In genomic region chr22:46473021-46473779, GRCh38 we compare ENCODE assay signal across 27 cellular contexts.
"Had no signal": no experiment of that assay in that cellular context is flagged by ENCODE, and none has a peak within 500 bp of the region (broad histone marks: within the 10 kb centered on the region; RNA-seq: fewer than 3 reads in every experiment).

No MANE protein-coding gene starts in this region.

- H3K36me3 Mint-ChIP-seq: natural killer cell had no signal

- H3K27ac ChIP-seq: dorsolateral prefrontal cortex, epithelial cell of prostate, gastrocnemius medialis, parathyroid adenoma, right lobe of liver, suprapubic skin, transverse colon, vagina had no signal

- H3K27ac Mint-ChIP-seq: memory B cell; natural killer cell; progenitor cell of endocrine pancreas; stimulated activated naive CD8-positive, alpha-beta T cell treated with anti-CD3 and anti-CD28 coated beads, Interleukin-15, amount 100 ng/mL, for 72 hours had no signal

- H3K9ac ChIP-seq: parathyroid adenoma had no signal

- H3K9me3 Mint-ChIP-seq: memory B cell, natural killer cell had no signal

- H3K9me3 ChIP-seq: gastrocnemius medialis, right lobe of liver, suprapubic skin, transverse colon, vagina had no signal

- ATAC-seq: esophagus mucosa; gastrocnemius medialis; left colon; left ventricle myocardium superior; natural killer cell; stimulated activated naive CD8-positive, alpha-beta T cell treated with anti-CD3 and anti-CD28 coated beads, Interleukin-15, amount 100 ng/mL, for 72 hours had no signal

- H3K4me1 Mint-ChIP-seq: endodermal cell had no signal

- FAIRE-seq: colon, small intestine had no signal

- H3K79me2 ChIP-seq: parathyroid adenoma had no signal

- H3K36me3 ChIP-seq: gastrocnemius medialis, right lobe of liver, suprapubic skin, transverse colon, vagina had no signal

- H3K4me3 Mint-ChIP-seq: endodermal cell; memory B cell; natural killer cell; neural crest cell; stimulated activated naive CD8-positive, alpha-beta T cell treated with anti-CD3 and anti-CD28 coated beads, Interleukin-15, amount 100 ng/mL, for 72 hours had no signal

- H3K4me3 ChIP-seq: dorsolateral prefrontal cortex, gastrocnemius medialis, lung, right lobe of liver, suprapubic skin, transverse colon, vagina had no signal

- H2AFZ ChIP-seq: parathyroid adenoma had no signal

- H3K4me1 ChIP-seq: gastrocnemius medialis, parathyroid adenoma, right lobe of liver, transverse colon, vagina had no signal

- H3K27me3 ChIP-seq: right lobe of liver, suprapubic skin, vagina had no signal

- DNase-seq: dorsolateral prefrontal cortex; effector CD4-positive, alpha-beta T cell; endodermal cell; foreskin fibroblast; gastrocnemius medialis; head of caudate nucleus; kidney glomerular epithelial cell; left colon; left ventricle myocardium superior; natural killer cell; right lobe of liver; stimulated activated CD4-positive, alpha-beta T cell treated with anti-CD3 and anti-CD28 coated beads, Interleukin-15, amount 100 ng/mL, for 24 hours; stimulated activated CD4-positive, alpha-beta T cell treated with anti-CD3 and anti-CD28 coated beads, Interleukin-2, amount 100 ng/mL, for 48 hours; stimulated activated naive CD4-positive, alpha-beta T cell; stimulated activated naive CD8-positive, alpha-beta T cell treated with anti-CD3 and anti-CD28 coated beads, Interleukin-15, amount 100 ng/mL, for 72 hours; transverse colon had no signal
